ENCODE assay signal across 23 cellular contexts in the genomic region with DNA sequence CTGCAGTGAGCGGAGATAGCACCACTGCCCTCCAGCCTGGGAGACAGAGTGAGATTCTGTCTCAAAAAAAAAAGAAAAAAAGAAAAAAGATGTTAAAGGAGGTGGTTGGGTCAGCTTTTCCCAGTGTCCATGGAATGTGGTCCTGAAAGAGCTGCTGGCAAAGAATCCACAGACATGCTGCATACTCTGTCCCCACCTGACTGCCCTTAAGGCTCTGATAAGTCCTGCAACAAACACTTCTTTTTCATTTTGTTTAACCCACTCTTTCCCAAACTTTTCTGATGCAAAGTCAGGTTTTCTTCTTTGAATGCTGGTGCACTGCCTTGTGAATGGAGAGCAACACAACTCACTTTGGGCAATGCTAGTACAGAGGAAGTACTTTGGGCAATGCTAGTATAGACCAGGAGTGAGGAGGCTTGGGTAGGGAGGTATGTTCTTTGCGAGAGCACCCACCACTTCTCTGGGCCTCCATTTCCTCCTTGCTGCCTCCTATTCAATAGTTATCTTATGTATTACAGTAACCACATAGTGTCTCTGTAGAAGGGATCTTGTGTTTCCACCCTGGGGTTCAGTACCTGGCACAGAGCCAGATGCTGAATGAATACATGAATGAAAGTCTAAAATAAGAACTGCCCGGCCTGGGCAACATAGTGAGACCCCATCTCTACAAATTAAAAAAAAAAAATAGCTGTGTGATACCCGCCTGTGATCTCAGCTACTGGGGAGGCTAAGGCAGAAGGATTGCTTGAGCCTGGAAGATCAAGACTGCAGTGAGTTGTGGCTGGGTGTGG. TPM values are rescaled to one million over a fixed set of nuclear protein-coding genes. Genes with fewer than 3 reads are reported as not detected.
A peak's percentile ranks its signal among the peaks of the same experiment; 100 is the strongest.
DNase-seq lines count a peak whose midpoint lies in the region; ATAC-seq, FAIRE-seq and TF ChIP-seq lines count a peak whose summit lies in the region.
"Had no signal": no experiment of that assay in that cellular context is flagged by ENCODE, and none has a peak within 500 bp of the region (broad histone marks: within the 10 kb centered on the region; RNA-seq: fewer than 3 reads in every experiment).

No MANE protein-coding gene starts in this region.

- 80% methylated on average over 4 of the region's 4 CpGs for WGBS in A549 (ENCODE audit: missing lambda C conversion rate)
- WGBS in K562 (ENCODE audit: insufficient coverage, low coverage, missing lambda C conversion rate): 8% methylated on average over 3 of the region's 4 CpGs
- 95% methylated on average over 4 of the region's 4 CpGs for WGBS in prostate gland

- peaks cover 3% of the 10 kb centered on the region for H3F3A ChIP-seq in PC-3 (ENCODE audit: low read length, unreplicated experiment)

- TF ChIP-seq POLR2A in A549 (IDR thresholded peaks at IDR 0.05; ENCODE audit: low read length) (no peak), K562 (conservative IDR thresholded peaks at IDR 0.05) (no peak), prostate gland (IDR thresholded peaks at IDR 0.05) (no peak)

- TF ChIP-seq RAD21 in A549 (conservative IDR thresholded peaks at IDR 0.05 in 1 of 2, IDR thresholded peaks at IDR 0.05 in 1 of 2): no peak
- no peak for TF ChIP-seq RAD21 in K562 (CRISPR knock-in tag; conservative IDR thresholded peaks at IDR 0.05 in 1 of 2, IDR thresholded peaks at IDR 0.05 in 1 of 2)

- peak overlapping the region; percentile 57 for H3K4me2 ChIP-seq in A549
- H3K4me2 ChIP-seq in PC-3 (ENCODE audit: low read length): no peak overlapping the region
- H3K4me2 ChIP-seq in K562 (ENCODE audit: insufficient read depth, low read length): no peak overlapping the region

- H3K4me3 ChIP-seq in A549 (no peak overlapping the region), PC-3 (ENCODE audit: low read length) (no peak overlapping the region), K562 (no peak overlapping the region), prostate gland (no peak overlapping the region)
- H3K4me3 ChIP-seq: adrenal gland, left lung, psoas muscle, SJCRH30 had no signal

- no peaks in the 10 kb centered on the region for H3K9me1 ChIP-seq in K562 (ENCODE audit: control insufficient read depth, insufficient read depth, low read length)

- POLR2A ChIA-PET in A549 (lab: Yijun Ruan, JAX): interaction anchor here (0.8 to 1.1 kb wide), 2 partner anchors 8 to 11 kb away, joined by 3 read pairs; no protein-coding TSS in a partner anchor
- POLR2A ChIA-PET in CD4-positive, alpha-beta T cell (lab: Charles Lee): no interaction called here
- POLR2A ChIA-PET in PC-3 (lab: Charles Lee; ENCODE audit: unreplicated experiment): interaction anchor here (0.7 to 1.0 kb wide), 2 partner anchors 28 to 197 kb away, joined by 5 to 7 read pairs; no protein-coding TSS in a partner anchor
- POLR2A ChIA-PET in K562 (lab: Yijun Ruan, JAX): interaction anchor here (0.6 kb wide), 1 partner anchor 13 kb away, joined by 3 read pairs; no protein-coding TSS in a partner anchor

- H3K36me3 Mint-ChIP-seq in CD4-positive, alpha-beta T cell (ENCODE audit: low read depth): no peaks in the 10 kb centered on the region

- CTCF ChIA-PET in A549 (lab: Yijun Ruan, JAX): interaction anchor here (0.7 to 1.5 kb wide), 5 partner anchors 15 to 119 kb away, joined by 3 to 6 read pairs (median 3); no protein-coding TSS in a partner anchor
- CTCF ChIA-PET in CD4-positive, alpha-beta T cell (lab: Charles Lee): no interaction called here
- CTCF ChIA-PET in PC-3 (lab: Charles Lee): no interaction called here
- CTCF ChIA-PET in K562 (lab: Yijun Ruan, JAX; ENCODE audit: low intra/inter-chr PET ratio): no interaction called here

- DNase-seq in A549 (ENCODE audit: low read depth in 1 of 2, low spot score in 1 of 2) (no peak), PC-3 (no peak), K562 (ENCODE audit: extremely low read depth in 1 of 4, low spot score in 3 of 4) (no peak), prostate gland (ENCODE audit: low spot score) (no peak), putamen (ENCODE audit: low spot score) (no peak)
- DNase-seq in CD4-positive, alpha-beta T cell: no peak
- no peak for DNase-seq in central memory CD4-positive, alpha-beta T cell
- DNase-seq: activated CD4-positive, alpha-beta T cell treated with anti-CD3 and anti-CD28 coated beads for 1 hour; activated effector memory CD4-positive, alpha-beta T cell treated with Interleukin-2 at 50 U/mL for 16 hours; adrenal gland; AML-193; left lung; MM.1S; NCI-H187; NCI-H345; psoas muscle; SJCRH30; small intestine; stimulated activated CD4-positive, alpha-beta T cell treated with anti-CD3 and anti-CD28 coated beads, Interleukin-4, amount 100 ng/mL, for 4 hours; T-helper 9 cell had no signal

- H3K27ac ChIP-seq in A549: peak overlapping the region; percentile 95 to 100
- H3K27ac ChIP-seq in CD4-positive, alpha-beta T cell (ENCODE audit: low read depth, low read length): no peak overlapping the region
- H3K27ac ChIP-seq in PC-3 (ENCODE audit: low read length): peak overlapping the region; percentile 92
- no peak overlapping the region for H3K27ac ChIP-seq in K562 (ENCODE audit: extremely low read depth, low read depth, low read length)
- no peak overlapping the region for H3K27ac ChIP-seq in prostate gland
- H3K27ac ChIP-seq: adrenal gland, HL-60, left lung, psoas muscle, SJCRH30 had no signal

- no peaks in the 10 kb centered on the region for H3K9me2 ChIP-seq in PC-3 (replicated peaks; ENCODE audit: low read length)

- BruUV-seq in PC-3 (replicated peaks; lab: Mats Ljungman, UMichigan): no TSS peak
- BruUV-seq in K562 (replicated peaks; lab: Mats Ljungman, UMichigan): no TSS peak

- H3K4me1 Mint-ChIP-seq in CD4-positive, alpha-beta T cell (ENCODE audit: low read depth): peaks cover 42% of the 10 kb centered on the region

- peak overlapping the region; percentile 76 for H3K9ac ChIP-seq in PC-3 (ENCODE audit: low read length)
- no peak overlapping the region for H3K9ac ChIP-seq in K562 (ENCODE audit: insufficient read depth in 1 of 2, low read depth in 2 of 2, low read length in 2 of 2)

- intact Hi-C loops in CD4-positive, alpha-beta T cell (cut with DNase I, micrococcal nuclease): no loop called here
- intact Hi-C loops in PC-3 (cut with micrococcal nuclease): loop anchor here (2.0 kb wide), 1 partner anchor 15 kb away; no protein-coding TSS in a partner anchor
- intact Hi-C loops in K562 (cut with micrococcal nuclease): no loop called here
- intact Hi-C loops in prostate gland (cut with DNase I): no loop called here

- peak overlapping the region; percentile 55 for H3K27ac Mint-ChIP-seq in CD4-positive, alpha-beta T cell
- H3K27ac Mint-ChIP-seq: dendritic cell treated with granulocyte-macrophage colony-stimulating factor and Interleukin-4, amounts not matched to agents 40 ng/mL and 50 ng/mL, for 4 days had no signal

- no peak for TF ChIP-seq EP300 in A549 (IDR thresholded peaks at IDR 0.05)
- TF ChIP-seq EP300 in K562 (IDR thresholded peaks at IDR 0.05; ENCODE audit: low read length): no peak

- in situ Hi-C loops in K562 (cut with MboI): no loop called here

- FAIRE-seq in A549 (lab: Jason Lieb, UNC) (no peak), K562 (lab: Jason Lieb, UNC) (no peak)
- FAIRE-seq: small intestine had no signal

- H3K36me3 ChIP-seq in PC-3 (ENCODE audit: low read depth, low read length): no peaks in the 10 kb centered on the region
- H3K36me3 ChIP-seq in K562 (ENCODE audit: control insufficient read depth, insufficient read depth, low read length): no peaks in the 10 kb centered on the region
- no peaks in the 10 kb centered on the region for H3K36me3 ChIP-seq in prostate gland
- H3K36me3 ChIP-seq: adrenal gland, left lung, SJCRH30 had no signal

- H3K79me2 ChIP-seq in PC-3 (ENCODE audit: low read length): no peaks in the 10 kb centered on the region
- no peaks in the 10 kb centered on the region for H3K79me2 ChIP-seq in K562 (ENCODE audit: control insufficient read depth, insufficient read depth, low read length)

- H4K20me1 ChIP-seq in PC-3 (ENCODE audit: low read length) (no peaks in the 10 kb centered on the region), K562 (replicated peaks; ENCODE audit: control insufficient read depth, insufficient read depth, low read length) (no peaks in the 10 kb centered on the region)

- peaks cover 72% of the 10 kb centered on the region for H3K4me1 ChIP-seq in A549
- H3K4me1 ChIP-seq in PC-3 (ENCODE audit: insufficient read depth, low read length): peaks cover 53% of the 10 kb centered on the region
- peaks cover 0 to 11% of the 10 kb centered on the region in 2 experiments; a peak in 4 of 5 replicates for H3K4me1 ChIP-seq in K562 (replicated peaks in 1 of 2; ENCODE audit: control insufficient read depth in 2 of 2, insufficient read depth in 2 of 2, low read length in 2 of 2)
- no peaks in the 10 kb centered on the region for H3K4me1 ChIP-seq in prostate gland (replicated peaks)
- H3K4me1 ChIP-seq: adrenal gland, psoas muscle had no signal

- no peak for ATAC-seq in A549
- ATAC-seq in CD4-positive, alpha-beta T cell (ENCODE audit: poor library complexity): no peak
- ATAC-seq in PC-3: no peak
- no peak for ATAC-seq in K562
- ATAC-seq: psoas muscle had no signal

- no peaks in the 10 kb centered on the region for H3K27me3 Mint-ChIP-seq in CD4-positive, alpha-beta T cell

- H2AFZ ChIP-seq in PC-3 (ENCODE audit: low read length) (no peak overlapping the region), K562 (ENCODE audit: low read depth, low read length) (no peak overlapping the region)

- no peak overlapping the region for H3K4me3 Mint-ChIP-seq in CD4-positive, alpha-beta T cell
- H3K4me3 Mint-ChIP-seq: dendritic cell treated with granulocyte-macrophage colony-stimulating factor and Interleukin-4, amounts not matched to agents 40 ng/mL and 50 ng/mL, for 4 days had no signal

- no peaks in the 10 kb centered on the region for H3K27me3 ChIP-seq in CD4-positive, alpha-beta T cell (ENCODE audit: control insufficient read depth, insufficient read depth, low read length)
- no peaks in the 10 kb centered on the region for H3K27me3 ChIP-seq in PC-3 (ENCODE audit: low read length)
- peaks cover 0 to 50% of the 10 kb centered on the region in 2 experiments; a peak in 3 of 5 replicates for H3K27me3 ChIP-seq in K562 (ENCODE audit: control insufficient read depth in 2 of 2, insufficient read depth in 2 of 2, low read length in 2 of 2)
- no peaks in the 10 kb centered on the region for H3K27me3 ChIP-seq in prostate gland (replicated peaks; ENCODE audit: insufficient read depth)
- H3K27me3 ChIP-seq: adrenal gland, SJCRH30 had no signal

- no peaks in the 10 kb centered on the region for H3K9me3 Mint-ChIP-seq in CD4-positive, alpha-beta T cell
- H3K9me3 Mint-ChIP-seq: dendritic cell treated with granulocyte-macrophage colony-stimulating factor and Interleukin-4, amounts not matched to agents 40 ng/mL and 50 ng/mL, for 4 days had no signal

- TF ChIP-seq CTCF in A549 (IDR thresholded peaks at IDR 0.05) (no peak), PC-3 (conservative IDR thresholded peaks at IDR 0.05; ENCODE audit: low read depth, low read length) (no peak), K562 (IDR thresholded peaks at IDR 0.05 in 2 of 3, conservative IDR thresholded peaks at IDR 0.05 in 1 of 3; ENCODE audit: insufficient read depth in 2 of 3, low read depth in 1 of 3, low read length in 3 of 3) (no peak), prostate gland (IDR thresholded peaks at IDR 0.05) (no peak)
- no peak for TF ChIP-seq CTCF in CD4-positive, alpha-beta T cell (IDR thresholded peaks at IDR 0.05)

- H3K9me3 ChIP-seq in A549 (peaks cover 3% of the 10 kb centered on the region; the same call in 1 of the 3 replicates), PC-3 (ENCODE audit: low read length) (no peaks in the 10 kb centered on the region), K562 (replicated peaks; ENCODE audit: control insufficient read depth, insufficient read depth, low read depth, low read length) (no peaks in the 10 kb centered on the region), prostate gland (no peaks in the 10 kb centered on the region)
- H3K9me3 ChIP-seq in CD4-positive, alpha-beta T cell (ENCODE audit: control insufficient read depth, low read length): no peaks in the 10 kb centered on the region
- H3K9me3 ChIP-seq: adrenal gland, left lung, psoas muscle, SJCRH30 had no signal

RNA-seq across cellular contexts. Expression of a gene that starts 18.9 kb away (rescaled TPM):
- polyA plus RNA-seq in A549 (2011; rRNA removed): 54.5 and 64.7 TPM in 2 replicates
- 53.0 and 70.6 TPM in 2 replicates for polyA plus RNA-seq in A549 (2012; cell fraction: cytosol; rRNA removed)
- 279 and 384 TPM in 2 replicates for polyA plus RNA-seq in A549 (2012; cell fraction: nucleus; rRNA removed)
- polyA plus RNA-seq in A549 (2017; fragmentation: RNase III; extraction: RNeasy Plus Mini Kit Qiagen cat#74134 plus additional on column Dnase treatment): 40.7 to 49.3 TPM (median 44.3 TPM) in 3 replicates
- 62.7 and 126 TPM in 2 replicates for polyA minus RNA-seq in A549 (2011; rRNA and poly(A)+ RNA removed)
- total RNA-seq in CD4-positive, alpha-beta T cell: under 1 TPM; 0.17 to 0.30 TPM
- total RNA-seq in PC-3 (2014; rRNA removed): 64.1 and 71.6 TPM in 2 replicates
- 0.35 and 2.6 TPM in 2 replicates for total RNA-seq in K562 (2011; cell fraction: chromatin; rRNA removed; ENCODE audit: low replicate concordance)
- total RNA-seq in K562 (2011; cell fraction: nucleolus; rRNA removed): 0.39 and 0.50 TPM in 2 replicates
- 0.29 and 0.38 TPM in 2 replicates for total RNA-seq in K562 (2011; cell fraction: nucleoplasm; rRNA removed)
- total RNA-seq in K562 (2014; rRNA removed): 0.04 and 0.05 TPM in 2 replicates
- total RNA-seq in K562 (2014; rRNA removed; fragmentation: Illumina TruSeq; extraction: Trizol): 0.03 TPM in 1 of 2 replicates, not detected in the other
- 0.11 and 0.34 TPM in 2 replicates for total RNA-seq in K562 (2015; rRNA removed; fragmentation: Illumina TruSeq; extraction: Trizol)
- total RNA-seq in K562 (2021): 0.31 TPM in 2 replicates
- 0.16 and 0.39 TPM in 2 replicates for polyA plus RNA-seq in K562 (2011; rRNA removed)
- polyA plus RNA-seq in K562 (2011; cell fraction: cytosol; rRNA removed): 0.09 and 0.72 TPM in 2 replicates
- 0.53 and 7.0 TPM in 2 replicates for polyA plus RNA-seq in K562 (2011; cell fraction: nucleus; rRNA removed)
- polyA plus RNA-seq in K562 (2012): 0.06 and 0.08 TPM in 2 replicates
- polyA plus RNA-seq in K562 (2014; fragmentation: Illumina TruSeq; extraction: Trizol): 0.04 and 0.09 TPM in 2 replicates
- polyA plus RNA-seq in K562 (2014; fragmentation: Nextera tagmentation; extraction: Ambion mirVana): not detected
- polyA plus RNA-seq in K562 (2014; rRNA removed): 0.03 and 0.25 TPM in 2 replicates
- polyA minus RNA-seq in K562 (2011; rRNA and poly(A)+ RNA removed): 0.14 TPM in 1 of 2 replicates, not detected in the other
- polyA minus RNA-seq in K562 (2011; cell fraction: cytosol; rRNA and poly(A)+ RNA removed): 0.27 and 0.29 TPM in 2 replicates
- 0.27 and 0.33 TPM in 2 replicates for polyA minus RNA-seq in K562 (2011; cell fraction: nucleus; rRNA and poly(A)+ RNA removed)
- under 1 TPM; 0.40 to 0.59 TPM for total RNA-seq in prostate gland

RNA-seq across cellular contexts. Expression of a gene that starts 39.0 kb away (rescaled TPM):
- polyA plus RNA-seq in A549 (2011; rRNA removed) (not detected in 2 replicates), A549 (2017; fragmentation: RNase III; extraction: RNeasy Plus Mini Kit Qiagen cat#74134 plus additional on column Dnase treatment) (not detected in 3 replicates), K562 (2011; rRNA removed) (0.08 and 0.22 TPM in 2 replicates), K562 (2014; fragmentation: Illumina TruSeq; extraction: Trizol) (not detected in 2 replicates), K562 (2014; fragmentation: Nextera tagmentation; extraction: Ambion mirVana) (not detected), K562 (2014; rRNA removed) (not detected in 2 replicates)
- polyA plus RNA-seq in A549 (2012; cell fraction: cytosol; rRNA removed): 0.03 and 0.09 TPM in 2 replicates
- polyA plus RNA-seq in A549 (2012; cell fraction: nucleus; rRNA removed): 0.47 and 0.49 TPM in 2 replicates
- polyA minus RNA-seq in A549 (2011; rRNA and poly(A)+ RNA removed): not detected in 2 replicates
- 10 to 100 TPM; 13.9 to 16.7 TPM for total RNA-seq in CD4-positive, alpha-beta T cell
- total RNA-seq in PC-3 (2014; rRNA removed) (not detected in 2 replicates), K562 (2014; rRNA removed) (not detected in 2 replicates), K562 (2014; rRNA removed; fragmentation: Illumina TruSeq; extraction: Trizol) (not detected in 2 replicates), K562 (2015; rRNA removed; fragmentation: Illumina TruSeq; extraction: Trizol) (not detected in 2 replicates), K562 (2021) (not detected in 2 replicates), prostate gland (1 to 10 TPM in 1 of 2 donors, not detected in 1; 2.5 TPM)
- 1.8 and 2.3 TPM in 2 replicates for total RNA-seq in K562 (2011; cell fraction: chromatin; rRNA removed; ENCODE audit: low replicate concordance)
- 1.0 and 1.2 TPM in 2 replicates for total RNA-seq in K562 (2011; cell fraction: nucleolus; rRNA removed)
- total RNA-seq in K562 (2011; cell fraction: nucleoplasm; rRNA removed): 0.73 and 1.8 TPM in 2 replicates
- polyA plus RNA-seq in K562 (2011; cell fraction: cytosol; rRNA removed): 0.04 and 0.06 TPM in 2 replicates
- 0.24 and 1.6 TPM in 2 replicates for polyA plus RNA-seq in K562 (2011; cell fraction: nucleus; rRNA removed)
- polyA plus RNA-seq in K562 (2012): not detected in 2 replicates
- polyA minus RNA-seq in K562 (2011; rRNA and poly(A)+ RNA removed): not detected in 2 replicates
- not detected in 2 replicates for polyA minus RNA-seq in K562 (2011; cell fraction: cytosol; rRNA and poly(A)+ RNA removed)
- 0.13 TPM in 1 of 2 replicates, not detected in the other for polyA minus RNA-seq in K562 (2011; cell fraction: nucleus; rRNA and poly(A)+ RNA removed)
- total RNA-seq: SJCRH30 had no signal
- polyA plus RNA-seq: neural cell had no signal

Comparison
In these comparisons a context has a peak if more than half of its experiments do, and no peak if none do; other contexts are left out.
1. H3K27ac ChIP-seq: peak in A549 (2 of 2) and PC-3 (single experiment); none in CD4-positive, alpha-beta T cell (single experiment), K562 (single experiment) and prostate gland (0 of 2).
2. RNA of a gene that starts 18.9 kb away (total RNA-seq): 64.1 to 71.6 TPM in PC-3; 0.40 to 0.59 TPM in prostate gland, 0.17 to 0.30 TPM in CD4-positive, alpha-beta T cell and 0.03 to 2.6 TPM in K562; every median in the first group is over 10 times any median in the second.
3. RNA of a gene that starts 39.0 kb away (total RNA-seq): 13.9 to 16.7 TPM in CD4-positive, alpha-beta T cell; 2.5 TPM in prostate gland, not detected in PC-3 and 0.73 to 2.3 TPM in K562; every median in the first group is over 4 times any median in the second.